ENCODE assay signal across 34 cellular contexts in genomic region chr2:212345966-212346365, GRCh38.
"Had no signal": no experiment of that assay in that cellular context is flagged by ENCODE, and none has a peak within 500 bp of the region (broad histone marks: within the 10 kb centered on the region; RNA-seq: fewer than 3 reads in every experiment).

No MANE protein-coding gene starts in this region.

- H3K36me3 Mint-ChIP-seq: activated naive CD4-positive, alpha-beta T cell treated with anti-CD3 and anti-CD28 coated beads, Interleukin-2, amount 50 U/mL, for 24 hours; activated naive CD8-positive, alpha-beta T cell treated with anti-CD3 and anti-CD28 coated beads for 36 hours; brain had no signal

- H3K4me3 Mint-ChIP-seq: activated B cell treated with CpG ODN at 0.5 μM for 24 hours; activated CD8-positive, alpha-beta T cell treated with anti-CD3 and anti-CD28 coated beads for 36 hours; activated naive CD4-positive, alpha-beta T cell treated with anti-CD3 and anti-CD28 coated beads for 36 hours; activated naive CD4-positive, alpha-beta T cell treated with anti-CD3 and anti-CD28 coated beads, Interleukin-2, amount 50 U/mL, for 24 hours; activated naive CD8-positive, alpha-beta T cell treated with anti-CD3 and anti-CD28 coated beads for 36 hours; activated naive CD8-positive, alpha-beta T cell treated with anti-CD3 and anti-CD28 coated beads, Interleukin-2, amount 50 U/mL, for 24 hours; activated T-cell treated with anti-CD3 and anti-CD28 coated beads, Interleukin-2, amount 50 U/mL, for 4 hours; activated T-helper 1 cell treated with anti-CD3 and anti-CD28 coated beads, Interleukin-12 subunit alpha, Interleukin-12 subunit beta, Interleukin-2, Interleukin-4 antibody, amounts not matched to agents 30 ng/mL and 10 ng/mL and 1 ng/mL, durations not matched to agents 14 hours and 24 hours and 36 hours; brain; effector memory CD8-positive, alpha-beta T cell; T-helper 17 cell; T-helper 2 cell treated with Interferon-gamma antibody and Interleukin-4, amounts not matched to agents 5 μg/mL and 100 μg/mL, for 36 hours had no signal

- H3K4me1 Mint-ChIP-seq: activated B cell treated with CpG ODN at 0.5 μM for 24 hours; activated naive CD4-positive, alpha-beta T cell treated with anti-CD3 and anti-CD28 coated beads, Interleukin-2, amount 50 U/mL, for 24 hours; activated naive CD8-positive, alpha-beta T cell treated with anti-CD3 and anti-CD28 coated beads for 36 hours; activated naive CD8-positive, alpha-beta T cell treated with anti-CD3 and anti-CD28 coated beads, Interleukin-2, amount 50 U/mL, for 24 hours; brain; T-helper 17 cell had no signal

- H3K4me3 ChIP-seq: adrenal gland, breast epithelium, esophagus muscularis mucosa, gastroesophageal sphincter had no signal

- H3K27ac ChIP-seq: adrenal gland, breast epithelium, esophagus muscularis mucosa, gastroesophageal sphincter, WERI-Rb-1 had no signal

- H3K9me3 Mint-ChIP-seq: activated B cell treated with CpG ODN at 0.5 μM for 24 hours; activated CD8-positive, alpha-beta T cell treated with anti-CD3 and anti-CD28 coated beads for 36 hours; activated naive CD4-positive, alpha-beta T cell treated with anti-CD3 and anti-CD28 coated beads, Interleukin-2, amount 50 U/mL, for 24 hours; activated T-cell treated with anti-CD3 and anti-CD28 coated beads, Interleukin-2, amount 50 U/mL, for 4 hours; activated T-helper 1 cell treated with anti-CD3 and anti-CD28 coated beads, Interleukin-12 subunit alpha, Interleukin-12 subunit beta, Interleukin-2, Interleukin-4 antibody, amounts not matched to agents 30 ng/mL and 10 ng/mL and 1 ng/mL, durations not matched to agents 14 hours and 24 hours and 36 hours; activated T-helper 2 cell treated with anti-CD3 and anti-CD28 coated beads, Interferon-gamma antibody, Interleukin-2, Interleukin-4, amounts not matched to agents 10 μg/mL and 5 μg/mL and 100 μg/mL, durations not matched to agents 14 hours and 24 hours and 36 hours; T-helper 2 cell treated with Interferon-gamma antibody and Interleukin-4, amounts not matched to agents 5 μg/mL and 100 μg/mL, for 36 hours had no signal

- H3K27me3 Mint-ChIP-seq: activated B cell treated with CpG ODN at 0.5 μM for 24 hours; activated CD8-positive, alpha-beta T cell treated with anti-CD3 and anti-CD28 coated beads for 36 hours; activated naive CD4-positive, alpha-beta T cell treated with anti-CD3 and anti-CD28 coated beads, Interleukin-2, amount 50 U/mL, for 24 hours; activated naive CD8-positive, alpha-beta T cell treated with anti-CD3 and anti-CD28 coated beads for 36 hours; activated naive CD8-positive, alpha-beta T cell treated with anti-CD3 and anti-CD28 coated beads, Interleukin-2, amount 50 U/mL, for 24 hours; brain; effector memory CD8-positive, alpha-beta T cell; T-helper 17 cell had no signal

- H3K9me3 ChIP-seq: adrenal gland, breast epithelium, esophagus muscularis mucosa, gastroesophageal sphincter had no signal

- H3K27ac Mint-ChIP-seq: activated B cell treated with CpG ODN at 0.5 μM for 24 hours; activated CD8-positive, alpha-beta T cell treated with anti-CD3 and anti-CD28 coated beads for 36 hours; activated naive CD4-positive, alpha-beta T cell treated with anti-CD3 and anti-CD28 coated beads for 36 hours; activated naive CD4-positive, alpha-beta T cell treated with anti-CD3 and anti-CD28 coated beads, Interleukin-2, amount 50 U/mL, for 24 hours; activated naive CD8-positive, alpha-beta T cell treated with anti-CD3 and anti-CD28 coated beads for 36 hours; activated naive CD8-positive, alpha-beta T cell treated with anti-CD3 and anti-CD28 coated beads, Interleukin-2, amount 50 U/mL, for 24 hours; activated T-helper 1 cell treated with anti-CD3 and anti-CD28 coated beads, Interleukin-12 subunit alpha, Interleukin-12 subunit beta, Interleukin-2, Interleukin-4 antibody, amounts not matched to agents 30 ng/mL and 10 ng/mL and 1 ng/mL, durations not matched to agents 14 hours and 24 hours and 36 hours; activated T-helper 2 cell treated with anti-CD3 and anti-CD28 coated beads, Interferon-gamma antibody, Interleukin-2, Interleukin-4, amounts not matched to agents 10 μg/mL and 5 μg/mL and 100 μg/mL, durations not matched to agents 14 hours and 24 hours and 36 hours; brain; effector memory CD8-positive, alpha-beta T cell; T-helper 17 cell; T-helper 2 cell treated with Interferon-gamma antibody and Interleukin-4, amounts not matched to agents 5 μg/mL and 100 μg/mL, for 36 hours had no signal

- DNase-seq: activated B cell treated with CpG ODN at 0.5 μM for 24 hours; activated CD4-positive, alpha-beta T cell treated with anti-CD3 and anti-CD28 coated beads for 48 hours; activated CD4-positive, alpha-beta T cell treated with anti-CD3 and anti-CD28 coated beads, Interleukin-2, amount 50 U/mL, for 1 hour; activated CD4-positive, alpha-beta T cell treated with anti-CD3 and anti-CD28 coated beads, Interleukin-2, amount 50 U/mL, for 48 hours; activated CD8-positive, alpha-beta memory T cell treated with anti-CD3 and anti-CD28 coated beads for 24 hours; activated CD8-positive, alpha-beta T cell treated with anti-CD3 and anti-CD28 coated beads for 36 hours; activated effector memory CD4-positive, alpha-beta T cell treated with anti-CD3 and anti-CD28 coated beads, Interleukin-2, amount 50 U/mL, for 16 hours; activated naive CD4-positive, alpha-beta T cell treated with anti-CD3 and anti-CD28 coated beads for 36 hours; activated naive CD8-positive, alpha-beta T cell treated with anti-CD3 and anti-CD28 coated beads for 36 hours; activated naive CD8-positive, alpha-beta T cell treated with anti-CD3 and anti-CD28 coated beads, Interleukin-2, amount 50 U/mL, for 24 hours; activated T-cell treated with anti-CD3 and anti-CD28 coated beads, Interleukin-2, amount 50 U/mL, for 4 hours; adrenal gland; amygdala; aorta; caudate nucleus; cortex of kidney; dermis blood vessel endothelial cell; effector CD4-positive, alpha-beta T cell; effector memory CD8-positive, alpha-beta T cell; erythroblast; foreskin melanocyte; T-helper 1 cell; T-helper 17 cell; T1000; WERI-Rb-1 had no signal

- H3K27me3 ChIP-seq: adrenal gland, breast epithelium, esophagus muscularis mucosa, gastroesophageal sphincter had no signal

- H3K4me1 ChIP-seq: adrenal gland, breast epithelium, esophagus muscularis mucosa, gastroesophageal sphincter had no signal

- H3K36me3 ChIP-seq: adrenal gland, breast epithelium, esophagus muscularis mucosa, gastroesophageal sphincter, WERI-Rb-1 had no signal

- ATAC-seq: activated CD4-positive, CD25-positive, alpha-beta regulatory T cell treated with anti-CD3 and anti-CD28 coated beads, Interleukin-2, amount 50 U/mL, for 24 hours; activated CD8-positive, alpha-beta T cell treated with anti-CD3 and anti-CD28 coated beads for 36 hours; activated naive CD8-positive, alpha-beta T cell treated with anti-CD3 and anti-CD28 coated beads, Interleukin-2, amount 50 U/mL, for 24 hours; activated T-cell treated with anti-CD3 and anti-CD28 coated beads, Interleukin-2, amount 50 U/mL, for 4 hours; effector memory CD8-positive, alpha-beta T cell; gastroesophageal sphincter; T-helper 17 cell had no signal
